26 cellular contexts compared by ENCODE assay signal in the genomic region with DNA sequence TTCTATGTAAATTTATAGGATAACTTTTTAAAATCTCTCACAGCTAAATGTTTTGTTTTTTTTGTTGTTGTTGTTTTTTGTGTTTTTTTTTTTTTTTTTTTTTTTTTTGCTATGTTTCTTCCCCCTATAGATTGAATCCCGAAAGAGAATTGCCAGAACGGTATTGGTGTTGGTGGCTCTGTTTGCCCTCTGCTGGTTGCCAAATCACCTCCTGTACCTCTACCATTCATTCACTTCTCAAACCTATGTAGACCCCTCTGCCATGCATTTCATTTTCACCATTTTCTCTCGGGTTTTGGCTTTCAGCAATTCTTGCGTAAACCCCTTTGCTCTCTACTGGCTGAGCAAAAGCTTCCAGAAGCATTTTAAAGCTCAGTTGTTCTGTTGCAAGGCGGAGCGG. TPM values are rescaled to one million over a fixed set of nuclear protein-coding genes. Genes with fewer than 3 reads are reported as not detected.
"Had no signal": no experiment of that assay in that cellular context is flagged by ENCODE, and none has a peak within 500 bp of the region (broad histone marks: within the 10 kb centered on the region; RNA-seq: fewer than 3 reads in every experiment).

No MANE protein-coding gene starts in this region.

- H3K27me3 ChIP-seq: thyroid gland had no signal

- H3K27ac Mint-ChIP-seq: activated B cell treated with CpG ODN at 0.5 μM for 24 hours; activated CD4-positive, alpha-beta T cell treated with anti-CD3 and anti-CD28 coated beads, Interleukin-2, amount 10 ng/mL, durations not matched to agents 24 days and 14 days; activated CD8-positive, alpha-beta T cell treated with anti-CD3 and anti-CD28 coated beads, Interleukin-2, amount 10 ng/mL, durations not matched to agents 7 days and 5 days; activated naive CD8-positive, alpha-beta T cell; immature natural killer cell; natural killer cell; stimulated activated naive B cell treated with anti-CD40 and anti-IgM and Interleukin-4, amounts not matched to agents 10 μg/mL and 1 μg/mL and 100 μg/mL, for 72 hours had no signal

- H3K36me3 Mint-ChIP-seq: activated naive CD8-positive, alpha-beta T cell; immature natural killer cell; natural killer cell; stimulated activated naive B cell treated with anti-CD40 and anti-IgM and Interleukin-4, amounts not matched to agents 10 μg/mL and 1 μg/mL and 100 μg/mL, for 72 hours had no signal

- H3K9me3 Mint-ChIP-seq: activated B cell treated with CpG ODN at 0.5 μM for 24 hours; activated CD4-positive, alpha-beta T cell treated with anti-CD3 and anti-CD28 coated beads, Interleukin-2, amount 10 ng/mL, durations not matched to agents 24 days and 14 days; immature natural killer cell; natural killer cell; stimulated activated naive B cell treated with anti-CD40 and anti-IgM and Interleukin-4, amounts not matched to agents 10 μg/mL and 1 μg/mL and 100 μg/mL, for 72 hours had no signal

- H3K4me1 ChIP-seq: foreskin keratinocyte had no signal

- H3K9me3 ChIP-seq: thyroid gland had no signal

- H3K27ac ChIP-seq: foreskin keratinocyte, thyroid gland had no signal

- H3K36me3 ChIP-seq: thyroid gland had no signal

- H3K4me3 ChIP-seq: thyroid gland had no signal

- ATAC-seq: activated CD8-positive, alpha-beta T cell treated with anti-CD3 and anti-CD28 coated beads, Interleukin-2, amount 10 ng/mL, durations not matched to agents 7 days and 5 days; foreskin keratinocyte; natural killer cell; stimulated activated naive B cell treated with anti-CD40 and anti-IgM and Interleukin-4, amounts not matched to agents 10 μg/mL and 1 μg/mL and 100 μg/mL, for 72 hours had no signal

- DNase-seq: activated B cell treated with CpG ODN at 0.5 μM for 24 hours; activated CD4-positive, alpha-beta T cell treated with anti-CD3 and anti-CD28 coated beads, Interleukin-2, amount 10 ng/mL, durations not matched to agents 24 days and 14 days; activated CD8-positive, alpha-beta memory T cell treated with anti-CD3 and anti-CD28 coated beads, Interleukin-2, amount 50 U/mL, for 4 hours; activated CD8-positive, alpha-beta T cell treated with anti-CD3 and anti-CD28 coated beads, Interleukin-2, amount 10 ng/mL, durations not matched to agents 7 days and 5 days; activated gamma-delta T cell treated with Interleukin-2 at 50 U/mL for 16 hours; activated T-cell treated with anti-CD3 and anti-CD28 coated beads, Interleukin-2, amount 50 U/mL, for 48 hours; amniotic stem cell; caudate nucleus; cortex of kidney; effector CD4-positive, alpha-beta T cell; foreskin keratinocyte; glutamatergic neuron; hypothalamus; immature natural killer cell; mesenchymal stem cell; natural killer cell; nucleus accumbens; posterior cingulate gyrus; stimulated activated CD4-positive, alpha-beta T cell treated with anti-CD3 and anti-CD28 coated beads, Interleukin-15, amount 100 ng/mL, for 24 hours; stimulated activated CD4-positive, alpha-beta T cell treated with anti-CD3 and anti-CD28 coated beads, Interleukin-4, amount 100 ng/mL, for 1 hour; stimulated activated naive B cell treated with anti-CD40 and anti-IgM and Interleukin-4, amounts not matched to agents 10 μg/mL and 1 μg/mL and 100 μg/mL, for 72 hours; thyroid gland had no signal

- H3K4me1 Mint-ChIP-seq: natural killer cell; stimulated activated naive B cell treated with anti-CD40 and anti-IgM and Interleukin-4, amounts not matched to agents 10 μg/mL and 1 μg/mL and 100 μg/mL, for 72 hours had no signal

- H3K4me3 Mint-ChIP-seq: activated B cell treated with CpG ODN at 0.5 μM for 24 hours; activated CD4-positive, alpha-beta T cell treated with anti-CD3 and anti-CD28 coated beads, Interleukin-2, amount 10 ng/mL, durations not matched to agents 24 days and 14 days; activated CD8-positive, alpha-beta T cell treated with anti-CD3 and anti-CD28 coated beads, Interleukin-2, amount 10 ng/mL, durations not matched to agents 7 days and 5 days; activated naive CD8-positive, alpha-beta T cell; immature natural killer cell; natural killer cell; stimulated activated naive B cell treated with anti-CD40 and anti-IgM and Interleukin-4, amounts not matched to agents 10 μg/mL and 1 μg/mL and 100 μg/mL, for 72 hours had no signal

RNA-seq across cellular contexts. Expression of a gene that starts 4.1 kb away (rescaled TPM):
- total RNA-seq: activated B cell treated with CpG ODN at 0.5 μM for 24 hours; activated CD4-positive, alpha-beta T cell treated with anti-CD3 and anti-CD28 coated beads, Interleukin-2, amount 10 ng/mL, durations not matched to agents 24 days and 14 days; activated CD8-positive, alpha-beta T cell treated with anti-CD3 and anti-CD28 coated beads, Interleukin-2, amount 10 ng/mL, durations not matched to agents 7 days and 5 days; foreskin keratinocyte; liver; natural killer cell; skeletal muscle tissue; thyroid gland; urinary bladder had no signal
- polyA plus RNA-seq: foreskin keratinocyte, immature natural killer cell, liver had no signal

RNA-seq across cellular contexts. Expression of a gene that starts 40.2 kb away (rescaled TPM):
- total RNA-seq: activated B cell treated with CpG ODN at 0.5 μM for 24 hours; activated CD4-positive, alpha-beta T cell treated with anti-CD3 and anti-CD28 coated beads, Interleukin-2, amount 10 ng/mL, durations not matched to agents 24 days and 14 days; activated CD8-positive, alpha-beta T cell treated with anti-CD3 and anti-CD28 coated beads, Interleukin-2, amount 10 ng/mL, durations not matched to agents 7 days and 5 days; liver; natural killer cell; skeletal muscle tissue; thyroid gland had no signal
- polyA plus RNA-seq: immature natural killer cell, liver had no signal
